ENCODE assay signal across 17 cellular contexts in the genomic region with DNA sequence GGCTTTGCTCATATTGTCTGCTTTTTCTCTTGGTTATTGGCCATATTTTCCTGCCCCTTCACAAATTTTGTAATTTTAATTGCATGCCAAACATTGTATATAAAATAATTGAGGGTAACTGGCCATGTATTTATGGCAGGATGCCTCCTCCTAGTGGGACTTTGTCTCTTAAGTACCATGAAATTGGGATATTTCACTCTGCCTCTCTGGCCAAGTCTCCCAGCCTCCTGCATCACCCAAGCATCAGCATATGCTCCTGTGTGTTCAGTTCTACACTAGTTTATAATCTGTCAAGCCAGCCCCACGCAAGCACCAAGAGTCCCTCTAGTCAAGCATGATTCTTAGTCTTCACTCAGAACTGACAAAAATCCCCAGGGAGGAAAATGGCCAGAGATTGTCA. TPM values are rescaled to one million over a fixed set of nuclear protein-coding genes. Genes with fewer than 3 reads are reported as not detected.
DNase-seq lines count a peak whose midpoint lies in the region; ATAC-seq and TF ChIP-seq lines count a peak whose summit lies in the region.
"Had no signal": no experiment of that assay in that cellular context is flagged by ENCODE, and none has a peak within 500 bp of the region (broad histone marks: within the 10 kb centered on the region; RNA-seq: fewer than 3 reads in every experiment).

No MANE protein-coding gene starts in this region.

- H3K79me2 ChIP-seq in GM23338 (replicated peaks; ENCODE audit: insufficient read depth) = no peaks in the 10 kb centered on the region

- H3K4me3 ChIP-seq in GM23338 = no peak overlapping the region
- no peak overlapping the region for H3K4me3 ChIP-seq in MG63
- H3K4me3 ChIP-seq in SJCRH30 = no peak overlapping the region
- no peak overlapping the region for H3K4me3 ChIP-seq in uterus
- H3K4me3 ChIP-seq: GM23248 had no signal

- H4K20me1 ChIP-seq in GM23338 (replicated peaks; ENCODE audit: insufficient read depth) = no peaks in the 10 kb centered on the region

- no peak overlapping the region for H3K4me2 ChIP-seq in GM23338

- no peak overlapping the region for H3K27ac Mint-ChIP-seq in GM23338
- H3K27ac Mint-ChIP-seq: CD4-positive, alpha-beta T cell; HFFc6; IgD-negative memory B cell had no signal

- H3K27me3 Mint-ChIP-seq in GM23338 (ENCODE audit: insufficient read depth, low read depth, poor library complexity) = peaks cover 3% of the 10 kb centered on the region
- H3K27me3 Mint-ChIP-seq: CD4-positive, alpha-beta T cell had no signal

- TF ChIP-seq CTCF in GM23338 (conservative IDR thresholded peaks at IDR 0.05; ENCODE audit: low read depth in 2 of 2) = no peak
- TF ChIP-seq CTCF in uterus (IDR thresholded peaks at IDR 0.05) = no peak

- ATAC-seq in GM23338 (no peak), GM18505 (IDR thresholded peaks at IDR 0.05; ENCODE audit: unreplicated experiment) (no peak)
- ATAC-seq: HepG2 had no signal

- H3K36me3 ChIP-seq in GM23338 (ENCODE audit: insufficient read depth) (no peaks in the 10 kb centered on the region), MG63 (no peaks in the 10 kb centered on the region), SJCRH30 (no peaks in the 10 kb centered on the region), uterus (no peaks in the 10 kb centered on the region)

- H3K27me3 ChIP-seq in GM23338 (ENCODE audit: insufficient read depth) (no peaks in the 10 kb centered on the region), MG63 (no peaks in the 10 kb centered on the region), SJCRH30 (no peaks in the 10 kb centered on the region; the same call in 1 of the 2 replicates), uterus (no peaks in the 10 kb centered on the region)

- TF ChIP-seq POLR2A in GM18505 (IDR thresholded peaks at IDR 0.05; ENCODE audit: borderline replicate concordance, extremely low read depth, insufficient read depth, insufficient read length) (no peak), uterus (IDR thresholded peaks at IDR 0.05) (no peak)

- no peaks in the 10 kb centered on the region for H3K9me2 ChIP-seq in GM23338 (ENCODE audit: insufficient read depth)

- no peak for DNase-seq in GM23338 (ENCODE audit: low spot score)
- peak; percentile 38 for DNase-seq in MG63
- peak; percentile 18 to 54 for DNase-seq in SJCRH30
- DNase-seq in activated CD8-positive, alpha-beta memory T cell treated with anti-CD3 and anti-CD28 coated beads, Interleukin-2, amount 50 U/mL, for 4 hours = no peak
- DNase-seq in RPMI8226 = no peak
- DNase-seq in uterus = no peak
- DNase-seq: AML-193; Caco-2; CD4-positive, alpha-beta T cell; GM23248; HCEC 1CT; HFFc6; KG1 had no signal

- peak overlapping the region; percentile 28; the same call in 1 of the 2 replicates for H2AFZ ChIP-seq in GM23338
- H2AFZ ChIP-seq: GM23248 had no signal

- intact Hi-C loops in uterus (cut with DNase I; ENCODE audit: low total_unique reads) = no loop called here

- H3K9me3 Mint-ChIP-seq in GM23338 = no peaks in the 10 kb centered on the region
- H3K9me3 Mint-ChIP-seq: CD4-positive, alpha-beta T cell; HFFc6; IgD-negative memory B cell had no signal

- no peaks in the 10 kb centered on the region for H3F3A ChIP-seq in GM23338 (replicated peaks; ENCODE audit: low read depth)

- H3K4me1 Mint-ChIP-seq in GM23338 = peaks cover 3% of the 10 kb centered on the region; the same call in 2 of the 3 replicates
- H3K4me1 Mint-ChIP-seq: IgD-negative memory B cell had no signal

- H3K4me1 ChIP-seq in GM23338 (ENCODE audit: insufficient read depth) = no peaks in the 10 kb centered on the region
- peaks cover 13% of the 10 kb centered on the region; the same call in 1 of the 2 replicates for H3K4me1 ChIP-seq in SJCRH30
- no peaks in the 10 kb centered on the region for H3K4me1 ChIP-seq in uterus
- H3K4me1 ChIP-seq: Caco-2 had no signal

- no peak overlapping the region for H3K4me3 Mint-ChIP-seq in GM23338
- H3K4me3 Mint-ChIP-seq: CD4-positive, alpha-beta T cell; HFFc6; IgD-negative memory B cell had no signal

- no peak overlapping the region for H3K27ac ChIP-seq in GM23338 (ENCODE audit: low read depth)
- no peak overlapping the region for H3K27ac ChIP-seq in SJCRH30
- no peak overlapping the region for H3K27ac ChIP-seq in uterus
- H3K27ac ChIP-seq: C4-2B, GM23248 had no signal

- H3K9me3 ChIP-seq in MG63 = 0 out of 2 replicates have a peak, but pooled peaks cover 1% of the 10 kb centered on the region
- no peaks in the 10 kb centered on the region for H3K9me3 ChIP-seq in SJCRH30 (replicated peaks)
- no peaks in the 10 kb centered on the region for H3K9me3 ChIP-seq in uterus
- H3K9me3 ChIP-seq: Caco-2 had no signal

- no peaks in the 10 kb centered on the region for H3K36me3 Mint-ChIP-seq in GM23338 (ENCODE audit: low read depth)

TF ChIP-seq in GM23338, 12 proteins besides CTCF, POLR2A, EP300 and RAD21 (continues in another document):
- no peak for TF ChIP-seq EZH2phosphoT487 (IDR thresholded peaks at IDR 0.05; ENCODE audit: unreplicated experiment)
- no peak for TF ChIP-seq STAT1 (IDR thresholded peaks at IDR 0.05; ENCODE audit: unreplicated experiment)
- no peak for TF ChIP-seq POLR2AphosphoS5 (IDR thresholded peaks at IDR 0.05; ENCODE audit: low read depth)
- TF ChIP-seq, protein P1, sequence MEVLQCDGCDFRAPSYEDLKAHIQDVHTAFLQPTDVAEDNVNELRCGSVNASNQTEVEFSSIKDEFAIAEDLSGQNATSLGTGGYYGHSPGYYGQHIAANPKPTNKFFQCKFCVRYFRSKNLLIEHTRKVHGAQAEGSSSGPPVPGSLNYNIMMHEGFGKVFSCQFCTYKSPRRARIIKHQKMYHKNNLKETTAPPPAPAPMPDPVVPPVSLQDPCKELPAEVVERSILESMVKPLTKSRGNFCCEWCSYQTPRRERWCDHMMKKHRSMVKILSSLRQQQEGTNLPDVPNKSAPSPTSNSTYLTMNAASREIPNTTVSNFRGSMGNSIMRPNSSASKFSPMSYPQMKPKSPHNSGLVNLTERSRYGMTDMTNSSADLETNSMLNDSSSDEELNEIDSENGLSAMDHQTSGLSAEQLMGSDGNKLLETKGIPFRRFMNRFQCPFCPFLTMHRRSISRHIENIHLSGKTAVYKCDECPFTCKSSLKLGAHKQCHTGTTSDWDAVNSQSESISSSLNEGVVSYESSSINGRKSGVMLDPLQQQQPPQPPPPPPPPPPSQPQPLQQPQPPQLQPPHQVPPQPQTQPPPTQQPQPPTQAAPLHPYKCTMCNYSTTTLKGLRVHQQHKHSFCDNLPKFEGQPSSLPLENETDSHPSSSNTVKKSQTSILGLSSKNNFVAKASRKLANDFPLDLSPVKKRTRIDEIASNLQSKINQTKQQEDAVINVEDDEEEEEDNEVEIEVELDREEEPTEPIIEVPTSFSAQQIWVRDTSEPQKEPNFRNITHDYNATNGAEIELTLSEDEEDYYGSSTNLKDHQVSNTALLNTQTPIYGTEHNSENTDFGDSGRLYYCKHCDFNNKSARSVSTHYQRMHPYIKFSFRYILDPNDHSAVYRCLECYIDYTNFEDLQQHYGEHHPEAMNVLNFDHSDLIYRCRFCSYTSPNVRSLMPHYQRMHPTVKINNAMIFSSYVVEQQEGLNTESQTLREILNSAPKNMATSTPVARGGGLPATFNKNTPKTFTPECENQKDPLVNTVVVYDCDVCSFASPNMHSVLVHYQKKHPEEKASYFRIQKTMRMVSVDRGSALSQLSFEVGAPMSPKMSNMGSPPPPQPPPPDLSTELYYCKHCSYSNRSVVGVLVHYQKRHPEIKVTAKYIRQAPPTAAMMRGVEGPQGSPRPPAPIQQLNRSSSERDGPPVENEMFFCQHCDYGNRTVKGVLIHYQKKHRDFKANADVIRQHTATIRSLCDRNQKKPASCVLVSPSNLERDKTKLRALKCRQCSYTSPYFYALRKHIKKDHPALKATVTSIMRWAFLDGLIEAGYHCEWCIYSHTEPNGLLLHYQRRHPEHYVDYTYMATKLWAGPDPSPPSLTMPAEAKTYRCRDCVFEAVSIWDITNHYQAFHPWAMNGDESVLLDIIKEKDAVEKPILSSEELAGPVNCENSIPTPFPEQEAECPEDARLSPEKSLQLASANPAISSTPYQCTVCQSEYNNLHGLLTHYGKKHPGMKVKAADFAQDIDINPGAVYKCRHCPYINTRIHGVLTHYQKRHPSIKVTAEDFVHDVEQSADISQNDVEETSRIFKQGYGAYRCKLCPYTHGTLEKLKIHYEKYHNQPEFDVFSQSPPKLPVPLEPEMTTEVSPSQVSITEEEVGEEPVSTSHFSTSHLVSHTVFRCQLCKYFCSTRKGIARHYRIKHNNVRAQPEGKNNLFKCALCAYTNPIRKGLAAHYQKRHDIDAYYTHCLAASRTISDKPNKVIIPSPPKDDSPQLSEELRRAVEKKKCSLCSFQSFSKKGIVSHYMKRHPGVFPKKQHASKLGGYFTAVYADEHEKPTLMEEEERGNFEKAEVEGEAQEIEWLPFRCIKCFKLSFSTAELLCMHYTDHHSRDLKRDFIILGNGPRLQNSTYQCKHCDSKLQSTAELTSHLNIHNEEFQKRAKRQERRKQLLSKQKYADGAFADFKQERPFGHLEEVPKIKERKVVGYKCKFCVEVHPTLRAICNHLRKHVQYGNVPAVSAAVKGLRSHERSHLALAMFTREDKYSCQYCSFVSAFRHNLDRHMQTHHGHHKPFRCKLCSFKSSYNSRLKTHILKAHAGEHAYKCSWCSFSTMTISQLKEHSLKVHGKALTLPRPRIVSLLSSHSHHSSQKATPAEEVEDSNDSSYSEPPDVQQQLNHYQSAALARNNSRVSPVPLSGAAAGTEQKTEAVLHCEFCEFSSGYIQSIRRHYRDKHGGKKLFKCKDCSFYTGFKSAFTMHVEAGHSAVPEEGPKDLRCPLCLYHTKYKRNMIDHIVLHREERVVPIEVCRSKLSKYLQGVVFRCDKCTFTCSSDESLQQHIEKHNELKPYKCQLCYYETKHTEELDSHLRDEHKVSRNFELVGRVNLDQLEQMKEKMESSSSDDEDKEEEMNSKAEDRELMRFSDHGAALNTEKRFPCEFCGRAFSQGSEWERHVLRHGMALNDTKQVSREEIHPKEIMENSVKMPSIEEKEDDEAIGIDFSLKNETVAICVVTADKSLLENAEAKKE (CRISPR knock-in tag; IDR thresholded peaks at IDR 0.05) = no peak

RNA-seq across cellular contexts. Expression of a gene that starts 44.2 kb away (rescaled TPM):
- total RNA-seq in GM23338 (2014; rRNA removed; shearing (Covaris generic)) = 11.8 and 13.7 TPM in 2 replicates
- polyA plus RNA-seq in GM23338 (2016; fragmentation: Nextera tagmentation; extraction: Ambion mirVana) = 6.1 and 6.7 TPM in 2 replicates
- total RNA-seq in MG63 (2014; rRNA removed; shearing (Covaris generic); ENCODE audit: low replicate concordance) = 7.1 and 9.4 TPM in 2 replicates
- total RNA-seq in SJCRH30 (2014; rRNA removed; shearing (Covaris generic)) = 10.9 and 11.1 TPM in 2 replicates
- 10 to 100 TPM; 22.0 to 61.5 (median 56.5) TPM for total RNA-seq in uterus

Comparison
In these comparisons a context has a peak if more than half of its experiments do, and no peak if none do; other contexts are left out.
1. DNase-seq: peak in MG63 (single experiment) and SJCRH30 (2 of 2); none in GM23338 (single experiment), activated CD8-positive, alpha-beta memory T cell treated with anti-CD3 and anti-CD28 coated beads, Interleukin-2, amount 50 U/mL, for 4 hours (single experiment), RPMI8226 (single experiment) and uterus (0 of 2).